In genomic region chr12:48977290-48978281, GRCh38 we compare ENCODE assay signal across 8 cellular contexts. TPM values are rescaled to one million over a fixed set of nuclear protein-coding genes. Genes with fewer than 3 reads are reported as not detected.
A peak's percentile ranks its signal among the peaks of the same experiment; 100 is the strongest.
DNase-seq lines count a peak whose midpoint lies in the region; ATAC-seq and TF ChIP-seq lines count a peak whose summit lies in the region.

No MANE protein-coding gene starts in this region.

- H3K4me2 ChIP-seq in IMR-90 (ENCODE audit: low read depth, low read length): no peak overlapping the region

- peaks cover 32% of the 10 kb centered on the region for H3K27me3 Mint-ChIP-seq in central memory CD8-positive, alpha-beta T cell
- peaks cover 81 to 93% of the 10 kb centered on the region in 2 donors for H3K27me3 Mint-ChIP-seq in stimulated activated naive B cell treated with anti-CD40 and anti-IgM and Interleukin-4, amounts not matched to agents 10 μg/mL and 1 μg/mL and 100 μg/mL, for 72 hours

- WGBS in IMR-90 (ENCODE audit: extremely low coverage in 2 of 2, insufficient read length in 1 of 2), 2 experiments: 9% methylated on average over 23 of the region's 50 CpGs; no CpG with 5 or more reads in 1 of the 2 experiments

- no peak overlapping the region for H2AK5ac ChIP-seq in IMR-90 (ENCODE audit: low read depth, low read length)

- POLR2A ChIA-PET in IMR-90 (lab: Charles Lee; ENCODE audit: unreplicated experiment): no interaction called here

- no peaks in the 10 kb centered on the region for H3K9me3 ChIP-seq in IMR-90 (ENCODE audit: control insufficient read depth, insufficient read depth, low read length)
- H3K9me3 ChIP-seq in mucosa of descending colon: no peaks in the 10 kb centered on the region

- H2AK9ac ChIP-seq in IMR-90 (replicated peaks; ENCODE audit: low read depth, low read length, poor library complexity): peak overlapping the region; percentile 38

- no peak overlapping the region for H3K56ac ChIP-seq in IMR-90 (ENCODE audit: extremely low read depth, insufficient read depth, low read length)

- H3K79me1 ChIP-seq in IMR-90 (ENCODE audit: low read depth in 1 of 2, low read length in 2 of 2): no peaks in the 10 kb centered on the region

- H3K14ac ChIP-seq in IMR-90 (replicated peaks; ENCODE audit: low read depth, low read length): no peak overlapping the region

- in situ Hi-C loops in IMR-90 (cut with MboI; ENCODE audit: low sequenced_read_pairs): no loop called here

- H3K9me1 ChIP-seq in IMR-90 (ENCODE audit: insufficient read depth, low read length): peaks cover 8% of the 10 kb centered on the region

- no peak overlapping the region for H4K91ac ChIP-seq in IMR-90 (ENCODE audit: insufficient read depth, low read depth, low read length)

- no peak overlapping the region for H3K18ac ChIP-seq in IMR-90 (ENCODE audit: low read depth, low read length)

- dilution Hi-C loops in IMR-90 (cut with HindIII; ENCODE audit: low sequenced_read_pairs, unreplicated experiment): no loop called here

- H4K8ac ChIP-seq in IMR-90 (ENCODE audit: low read depth in 2 of 2, low read length in 2 of 2): no peak overlapping the region

- ATAC-seq in IMR-90 (ENCODE audit: low read depth) (peak; percentile 58), mucosa of descending colon (peak; percentile 67)
- peak; percentile 37 for ATAC-seq in central memory CD8-positive, alpha-beta T cell (replicated peaks; ENCODE audit: extremely low read depth, poor library complexity, severe bottlenecking)
- peak; percentile 74 to 82 for ATAC-seq in stimulated activated naive B cell treated with anti-CD40 and anti-IgM and Interleukin-4, amounts not matched to agents 10 μg/mL and 1 μg/mL and 100 μg/mL, for 72 hours (replicated peaks)

- peak; percentile 36 for TF ChIP-seq RAD21 in IMR-90 (IDR thresholded peaks at IDR 0.05; ENCODE audit: low read length)

- no peaks in the 10 kb centered on the region for H3K36me3 ChIP-seq in IMR-90 (ENCODE audit: control insufficient read depth, insufficient read depth, low read length)
- no peaks in the 10 kb centered on the region for H3K36me3 ChIP-seq in mucosa of descending colon (ENCODE audit: low read depth)

- CTCF ChIA-PET in IMR-90 (lab: Yijun Ruan, JAX): interaction anchor here (0.8 to 1.9 kb wide), 5 partner anchors 9 to 88 kb away, joined by 3 to 11 read pairs (median 3); no protein-coding TSS in a partner anchor

- peaks cover 53% of the 10 kb centered on the region for H3K4me1 Mint-ChIP-seq in central memory CD8-positive, alpha-beta T cell
- H3K4me1 Mint-ChIP-seq in stimulated activated naive B cell treated with anti-CD40 and anti-IgM and Interleukin-4, amounts not matched to agents 10 μg/mL and 1 μg/mL and 100 μg/mL, for 72 hours: peaks cover 50 to 62% of the 10 kb centered on the region in 2 donors

- H2BK5ac ChIP-seq in IMR-90 (ENCODE audit: low read depth, low read length, poor library complexity, severe bottlenecking): no peak overlapping the region

- intact Hi-C loops in IMR-90 (cut with micrococcal nuclease): no loop called here
- intact Hi-C loops in mucosa of descending colon (cut with DNase I, micrococcal nuclease): no loop called here

- peak overlapping the region; percentile 88 for H3K4me3 Mint-ChIP-seq in central memory CD8-positive, alpha-beta T cell
- H3K4me3 Mint-ChIP-seq in stimulated activated naive B cell treated with anti-CD40 and anti-IgM and Interleukin-4, amounts not matched to agents 10 μg/mL and 1 μg/mL and 100 μg/mL, for 72 hours: peak overlapping the region; percentile 48 to 57

- H3K27ac ChIP-seq in IMR-90 (ENCODE audit: insufficient read depth, low read length): no peak overlapping the region

- no peak overlapping the region for H2BK120ac ChIP-seq in IMR-90 (ENCODE audit: low read depth, low read length)

- no peak for TF ChIP-seq POLR2A in IMR-90 (IDR thresholded peaks at IDR 0.05; ENCODE audit: low read depth, low read length)

- H3K4me3 ChIP-seq in IMR-90 (ENCODE audit: insufficient read depth, low read depth, low read length) (no peak overlapping the region), mucosa of descending colon (no peak overlapping the region)

- TF ChIP-seq CTCF in IMR-90 (conservative IDR thresholded peaks at IDR 0.05; ENCODE audit: low read depth, low read length) (peak; percentile 74), mucosa of descending colon (IDR thresholded peaks at IDR 0.05) (peak; percentile 62)

- no peak overlapping the region for H2BK20ac ChIP-seq in IMR-90 (ENCODE audit: low read depth, low read length)

- H3K4me1 ChIP-seq in IMR-90 (ENCODE audit: control insufficient read depth, insufficient read depth, low read length) (peaks cover 9% of the 10 kb centered on the region), mucosa of descending colon (ENCODE audit: low read depth) (peaks cover 43% of the 10 kb centered on the region)

- H3K23ac ChIP-seq in IMR-90 (ENCODE audit: low read depth, low read length): peak overlapping the region; percentile 82; the same call in 1 of the 2 replicates

- peak overlapping the region; percentile 79 for H3K27ac Mint-ChIP-seq in central memory CD8-positive, alpha-beta T cell (ENCODE audit: low read depth)
- H3K27ac Mint-ChIP-seq in stimulated activated naive B cell treated with anti-CD40 and anti-IgM and Interleukin-4, amounts not matched to agents 10 μg/mL and 1 μg/mL and 100 μg/mL, for 72 hours: peak overlapping the region; percentile 49

- H3K9ac ChIP-seq in IMR-90 (ENCODE audit: low read depth, low read length): no peak overlapping the region

- H3K4ac ChIP-seq in IMR-90 (ENCODE audit: low read depth, low read length): no peak overlapping the region

- DNase-seq in SKM-1 (lab: John Stamatoyannopoulos, UW; ENCODE audit: unreplicated experiment) (peak; percentile 21), SKM-1 treated with dmso at 0.1 percent for 144 hours (lab: John Stamatoyannopoulos, UW; ENCODE audit: unreplicated experiment) (no peak), IMR-90 (peak; percentile 80), mucosa of descending colon (peak; percentile 78 to 81 (median 80)), glomerular visceral epithelial cell (ENCODE audit: extremely low spot score) (no peak)
- peak; percentile 89 for DNase-seq in activated CD4-positive, CD25-positive, alpha-beta regulatory T cell treated with anti-CD3 and anti-CD28 coated beads, Interleukin-2, amount 50 U/mL, for 72 hours
- peak; percentile 72 to 76 for DNase-seq in central memory CD8-positive, alpha-beta T cell (ENCODE audit: low spot score in 2 of 2)
- peak; percentile 78 for DNase-seq in stimulated activated naive B cell treated with anti-CD40 and anti-IgM and Interleukin-4, amounts not matched to agents 10 μg/mL and 1 μg/mL and 100 μg/mL, for 72 hours

- H3K27me3 ChIP-seq in IMR-90 (ENCODE audit: control insufficient read depth, insufficient read depth, low read length): peaks cover 79% of the 10 kb centered on the region

- no peaks in the 10 kb centered on the region for H3K9me3 Mint-ChIP-seq in central memory CD8-positive, alpha-beta T cell
- H3K9me3 Mint-ChIP-seq in stimulated activated naive B cell treated with anti-CD40 and anti-IgM and Interleukin-4, amounts not matched to agents 10 μg/mL and 1 μg/mL and 100 μg/mL, for 72 hours: peaks cover 0 to 4% of the 10 kb centered on the region in 2 donors

- H2BK15ac ChIP-seq in IMR-90 (ENCODE audit: low read depth, low read length): no peak overlapping the region

- H4K20me1 ChIP-seq in IMR-90 (ENCODE audit: insufficient read depth, low read length): peaks cover 16% of the 10 kb centered on the region

- H4K5ac ChIP-seq in IMR-90 (ENCODE audit: low read depth, low read length): no peak overlapping the region

- peaks cover 40% of the 10 kb centered on the region for H3K36me3 Mint-ChIP-seq in central memory CD8-positive, alpha-beta T cell (ENCODE audit: insufficient read depth)
- H3K36me3 Mint-ChIP-seq in stimulated activated naive B cell treated with anti-CD40 and anti-IgM and Interleukin-4, amounts not matched to agents 10 μg/mL and 1 μg/mL and 100 μg/mL, for 72 hours: peaks cover 0 to 11% of the 10 kb centered on the region in 2 donors

- no TSS peak for BruUV-seq in IMR-90 (replicated peaks; lab: Mats Ljungman, UMichigan)

- peak overlapping the region; percentile 48 for H2AFZ ChIP-seq in IMR-90 (replicated peaks; ENCODE audit: low read length, poor library complexity)

TF ChIP-seq in IMR-90, 13 proteins besides CTCF, POLR2A, EP300 and RAD21:
- TF ChIP-seq MAFK (IDR thresholded peaks at IDR 0.05; ENCODE audit: low read depth, low read length): no peak
- peak; percentile 31 for TF ChIP-seq SMC3 (IDR thresholded peaks at IDR 0.05; ENCODE audit: low read depth, low read length)
- peak; percentile 93 for TF ChIP-seq BHLHE40 (IDR thresholded peaks at IDR 0.05; ENCODE audit: low read depth, low read length)
- TF ChIP-seq MAZ (IDR thresholded peaks at IDR 0.05; ENCODE audit: borderline replicate concordance, low read depth, low read length): peak; percentile 12; the same call in 1 of the 2 replicates
- TF ChIP-seq FOS (IDR thresholded peaks at IDR 0.05; ENCODE audit: low read depth, low read length): peak; percentile 25; the same call in 1 of the 2 replicates

RNA-seq across cellular contexts. Expression of gene WNT1, which starts 0.5 kb away (rescaled TPM):
- not detected in 2 replicates for total RNA-seq in IMR-90 (2012; rRNA removed)
- polyA plus RNA-seq in IMR-90 (2012; rRNA removed): not detected in 2 replicates
- not detected in 2 replicates for polyA plus RNA-seq in IMR-90 (2012; cell fraction: cytosol; rRNA removed)
- polyA plus RNA-seq in IMR-90 (2012; cell fraction: nucleus; rRNA removed; ENCODE audit: low replicate concordance): 0.08 TPM in 1 of 2 replicates, not detected in the other
- not detected for total RNA-seq in mucosa of descending colon

RNA-seq across cellular contexts. Expression of gene WNT10B, which starts 6.1 kb away (rescaled TPM):
- total RNA-seq in IMR-90 (2012; rRNA removed): under 0.01 TPM in 2 replicates
- 0.26 and 0.53 TPM in 2 replicates for polyA plus RNA-seq in IMR-90 (2012; rRNA removed)
- 0.37 and 0.53 TPM in 2 replicates for polyA plus RNA-seq in IMR-90 (2012; cell fraction: cytosol; rRNA removed)
- polyA plus RNA-seq in IMR-90 (2012; cell fraction: nucleus; rRNA removed; ENCODE audit: low replicate concordance): 1.4 and 1.9 TPM in 2 replicates
- 1 to 10 TPM in 1 of 3 donors, under 1 TPM in 2; 0.49 to 1.1 (median 0.76) TPM for total RNA-seq in mucosa of descending colon

RNA-seq across cellular contexts. Expression of gene ARF3, which starts 20.3 kb away (rescaled TPM):
- total RNA-seq in IMR-90 (2012; rRNA removed): 97.7 and 103 TPM in 2 replicates
- polyA plus RNA-seq in IMR-90 (2012; rRNA removed): 198 and 222 TPM in 2 replicates
- polyA plus RNA-seq in IMR-90 (2012; cell fraction: cytosol; rRNA removed): 112 and 114 TPM in 2 replicates
- polyA plus RNA-seq in IMR-90 (2012; cell fraction: nucleus; rRNA removed; ENCODE audit: low replicate concordance): 92.4 and 160 TPM in 2 replicates
- total RNA-seq in mucosa of descending colon: 100 to 1,000 TPM; 207 to 280 (median 266) TPM

RNA-seq across cellular contexts. Expression of gene DDN, which starts 21.6 kb away (rescaled TPM):
- under 0.01 and 0.18 TPM in 2 replicates for total RNA-seq in IMR-90 (2012; rRNA removed)
- polyA plus RNA-seq in IMR-90 (2012; rRNA removed): 0.21 and 0.22 TPM in 2 replicates
- 0.05 and 0.10 TPM in 2 replicates for polyA plus RNA-seq in IMR-90 (2012; cell fraction: cytosol; rRNA removed)
- 0.95 and 1.1 TPM in 2 replicates for polyA plus RNA-seq in IMR-90 (2012; cell fraction: nucleus; rRNA removed; ENCODE audit: low replicate concordance)
- under 1 TPM in 1 of 3 donors, not detected in 2; 0.12 TPM for total RNA-seq in mucosa of descending colon

RNA-seq across cellular contexts. Expression of gene PRKAG1, which starts 41.0 kb away (rescaled TPM):
- 76.4 and 106 TPM in 2 replicates for total RNA-seq in IMR-90 (2012; rRNA removed)
- polyA plus RNA-seq in IMR-90 (2012; rRNA removed): 67.8 and 81.1 TPM in 2 replicates
- 32.2 and 43.2 TPM in 2 replicates for polyA plus RNA-seq in IMR-90 (2012; cell fraction: cytosol; rRNA removed)
- polyA plus RNA-seq in IMR-90 (2012; cell fraction: nucleus; rRNA removed; ENCODE audit: low replicate concordance): 17.6 and 73.2 TPM in 2 replicates
- 10 to 100 TPM; 51.5 to 60.1 (median 52.2) TPM for total RNA-seq in mucosa of descending colon

Comparison
In these comparisons a context has a peak if more than half of its experiments do, and no peak if none do; other contexts are left out.
1. DNase-seq: peak in SKM-1 (single experiment), IMR-90 (single experiment), activated CD4-positive, CD25-positive, alpha-beta regulatory T cell treated with anti-CD3 and anti-CD28 coated beads, Interleukin-2, amount 50 U/mL, for 72 hours (single experiment), central memory CD8-positive, alpha-beta T cell (2 of 2), mucosa of descending colon (3 of 3) and stimulated activated naive B cell treated with anti-CD40 and anti-IgM and Interleukin-4, amounts not matched to agents 10 μg/mL and 1 μg/mL and 100 μg/mL, for 72 hours (single experiment); none in SKM-1 treated with dmso at 0.1 percent for 144 hours (single experiment) and glomerular visceral epithelial cell (single experiment).
2. Peak in every context shown above with its lines, with median percentiles within 50 percentile points of each other: ATAC-seq.